ENCODE assay signal across 20 cellular contexts in the genomic region with DNA sequence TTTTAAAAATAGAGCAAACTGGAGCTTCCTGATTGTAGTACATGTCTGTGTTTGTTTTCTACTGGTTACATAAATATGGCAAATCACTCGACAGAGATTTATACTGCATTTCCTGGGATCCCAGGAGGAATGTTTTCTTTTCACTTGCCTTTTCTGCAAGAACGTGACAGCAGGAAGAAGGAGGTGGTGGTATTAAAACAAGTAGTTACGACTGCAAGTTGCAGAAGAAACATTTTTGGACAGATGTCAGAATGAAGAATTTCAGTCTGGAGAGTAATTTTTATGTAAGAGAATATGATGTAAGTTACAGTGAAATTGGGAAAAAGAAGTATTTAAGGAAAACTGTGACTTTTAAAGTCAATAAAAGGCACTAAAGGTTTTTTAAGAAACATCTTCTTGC.
"Had no signal": no experiment of that assay in that cellular context is flagged by ENCODE, and none has a peak within 500 bp of the region (broad histone marks: within the 10 kb centered on the region; RNA-seq: fewer than 3 reads in every experiment).

No MANE protein-coding gene starts in this region.

- H3K27me3 ChIP-seq: dorsolateral prefrontal cortex, suprapubic skin had no signal

- H3K36me3 ChIP-seq: suprapubic skin, transverse colon had no signal

- H3K4me1 ChIP-seq: psoas muscle had no signal

- H3K36me3 Mint-ChIP-seq: activated CD8-positive, alpha-beta memory T cell treated with anti-CD3 and anti-CD28 coated beads, Interleukin-2, amount 10 ng/mL, durations not matched to agents 7 days and 5 days; memory B cell had no signal

- H3K4me1 Mint-ChIP-seq: activated T-helper 17 cell treated with anti-CD3 and anti-CD28 coated beads, Interleukin-2, amount 50 U/mL, for 72 hours; memory B cell had no signal

- H3K4me3 Mint-ChIP-seq: activated CD4-positive, alpha-beta memory T cell treated with anti-CD3 and anti-CD28 coated beads, Interleukin-2, amount 10 ng/mL, durations not matched to agents 7 days and 5 days; activated CD8-positive, alpha-beta memory T cell treated with anti-CD3 and anti-CD28 coated beads, Interleukin-2, amount 10 ng/mL, durations not matched to agents 7 days and 5 days; activated T-helper 17 cell treated with anti-CD3 and anti-CD28 coated beads, Interleukin-2, amount 50 U/mL, for 72 hours; memory B cell; neural crest cell; stimulated activated naive CD8-positive, alpha-beta T cell treated with anti-CD3 and anti-CD28 coated beads, Interleukin-15, amount 100 ng/mL, for 72 hours; T-helper 2 cell treated with Interferon-gamma antibody and Interleukin-4, amounts not matched to agents 5 μg/mL and 100 μg/mL, for 36 hours had no signal

- DNase-seq: activated CD4-positive, alpha-beta memory T cell treated with anti-CD3 and anti-CD28 coated beads, Interleukin-2, amount 10 ng/mL, durations not matched to agents 7 days and 5 days; activated CD4-positive, alpha-beta T cell treated with anti-CD3 and anti-CD28 coated beads for 48 hours; activated CD4-positive, CD25-positive, alpha-beta regulatory T cell; activated CD8-positive, alpha-beta memory T cell treated with anti-CD3 and anti-CD28 coated beads, Interleukin-2, amount 10 ng/mL, durations not matched to agents 7 days and 5 days; activated naive CD4-positive, alpha-beta T cell; aorta; cerebellar nuclear complex; dorsolateral prefrontal cortex; psoas muscle; right cardiac atrium; stimulated activated CD4-positive, alpha-beta T cell treated with anti-CD3 and anti-CD28 coated beads, Interleukin-4, amount 100 ng/mL, for 1 hour; stimulated activated naive CD8-positive, alpha-beta T cell treated with anti-CD3 and anti-CD28 coated beads, Interleukin-15, amount 100 ng/mL, for 72 hours; transverse colon had no signal

- H3K27ac ChIP-seq: dorsolateral prefrontal cortex, epithelial cell of prostate, psoas muscle, skin epidermis, suprapubic skin, transverse colon had no signal

- H3K9me3 ChIP-seq: psoas muscle, suprapubic skin, transverse colon had no signal

- ATAC-seq: activated CD8-positive, alpha-beta memory T cell treated with anti-CD3 and anti-CD28 coated beads, Interleukin-2, amount 10 ng/mL, durations not matched to agents 7 days and 5 days; activated T-helper 17 cell treated with anti-CD3 and anti-CD28 coated beads, Interleukin-2, amount 50 U/mL, for 72 hours; psoas muscle; right cardiac atrium; stimulated activated naive CD8-positive, alpha-beta T cell treated with anti-CD3 and anti-CD28 coated beads, Interleukin-15, amount 100 ng/mL, for 72 hours had no signal

- H3K4me3 ChIP-seq: dorsolateral prefrontal cortex, psoas muscle, skin epidermis, suprapubic skin, transverse colon had no signal

- H3K9me3 Mint-ChIP-seq: activated CD4-positive, alpha-beta memory T cell treated with anti-CD3 and anti-CD28 coated beads, Interleukin-2, amount 10 ng/mL, durations not matched to agents 7 days and 5 days; activated T-helper 17 cell treated with anti-CD3 and anti-CD28 coated beads, Interleukin-2, amount 50 U/mL, for 72 hours; stimulated activated naive CD8-positive, alpha-beta T cell treated with anti-CD3 and anti-CD28 coated beads, Interleukin-15, amount 100 ng/mL, for 72 hours; T-helper 2 cell treated with Interferon-gamma antibody and Interleukin-4, amounts not matched to agents 5 μg/mL and 100 μg/mL, for 36 hours had no signal

- H3K27ac Mint-ChIP-seq: activated CD4-positive, alpha-beta memory T cell treated with anti-CD3 and anti-CD28 coated beads, Interleukin-2, amount 10 ng/mL, durations not matched to agents 7 days and 5 days; activated CD8-positive, alpha-beta memory T cell treated with anti-CD3 and anti-CD28 coated beads, Interleukin-2, amount 10 ng/mL, durations not matched to agents 7 days and 5 days; activated T-helper 17 cell treated with anti-CD3 and anti-CD28 coated beads, Interleukin-2, amount 50 U/mL, for 72 hours; memory B cell; stimulated activated naive CD8-positive, alpha-beta T cell treated with anti-CD3 and anti-CD28 coated beads, Interleukin-15, amount 100 ng/mL, for 72 hours; T-helper 2 cell treated with Interferon-gamma antibody and Interleukin-4, amounts not matched to agents 5 μg/mL and 100 μg/mL, for 36 hours had no signal
